Comparison of ENCODE assay signal across 20 cellular contexts in the genomic region with DNA sequence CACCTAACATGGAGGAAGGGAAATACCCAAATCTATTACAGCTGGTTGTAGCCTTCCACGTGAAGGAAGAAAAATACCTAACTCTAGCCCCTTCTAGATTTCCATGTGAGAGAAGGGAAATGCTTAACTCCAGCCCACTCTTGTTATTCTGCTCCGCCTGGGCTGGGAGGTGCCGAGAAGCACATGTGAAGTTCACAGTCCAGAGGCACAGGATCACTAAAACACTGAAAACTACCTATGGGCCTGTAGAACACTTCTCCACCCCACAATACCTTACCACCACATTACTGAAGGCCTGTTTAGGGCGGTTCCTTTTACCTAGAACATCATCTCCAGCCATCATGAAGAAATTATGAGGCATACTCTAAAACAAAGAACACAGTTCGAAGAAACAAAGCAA.
"Had no signal": no experiment of that assay in that cellular context is flagged by ENCODE, and none has a peak within 500 bp of the region (broad histone marks: within the 10 kb centered on the region; RNA-seq: fewer than 3 reads in every experiment).

No MANE protein-coding gene starts in this region.

- H3K4me1 ChIP-seq: gastrocnemius medialis, psoas muscle had no signal

- H3K36me3 ChIP-seq: gastrocnemius medialis, heart right ventricle, thoracic aorta had no signal

- H3K4me1 Mint-ChIP-seq: activated B cell treated with CpG ODN at 0.5 μM for 24 hours had no signal

- ATAC-seq: gastrocnemius medialis; heart right ventricle; natural killer cell treated with Interleukin-12 subunit alpha and Interleukin-12 subunit beta and Interleukin-15 and Interleukin-18, amount 100 ng/mL, for 72 hours; psoas muscle had no signal

- H3K27ac Mint-ChIP-seq: activated B cell treated with CpG ODN at 0.5 μM for 24 hours; activated naive CD8-positive, alpha-beta T cell treated with anti-CD3 and anti-CD28 coated beads for 36 hours; dendritic cell treated with granulocyte-macrophage colony-stimulating factor and Interleukin-4, amounts not matched to agents 40 ng/mL and 50 ng/mL, for 4 days; natural killer cell treated with Interleukin-12 subunit alpha and Interleukin-12 subunit beta and Interleukin-15 and Interleukin-18, amount 100 ng/mL, for 72 hours had no signal

- H3K27ac ChIP-seq: epithelial cell of prostate, gastrocnemius medialis, psoas muscle, thoracic aorta had no signal

- H3K4me3 Mint-ChIP-seq: activated B cell treated with CpG ODN at 0.5 μM for 24 hours; activated naive CD8-positive, alpha-beta T cell treated with anti-CD3 and anti-CD28 coated beads for 36 hours; brain; dendritic cell treated with granulocyte-macrophage colony-stimulating factor and Interleukin-4, amounts not matched to agents 40 ng/mL and 50 ng/mL, for 4 days; natural killer cell treated with Interleukin-12 subunit alpha and Interleukin-12 subunit beta and Interleukin-15 and Interleukin-18, amount 100 ng/mL, for 72 hours had no signal

- FAIRE-seq: TTC549 had no signal

- H3K27me3 ChIP-seq: gastrocnemius medialis, heart right ventricle had no signal

- H3K36me3 Mint-ChIP-seq: activated naive CD8-positive, alpha-beta T cell treated with anti-CD3 and anti-CD28 coated beads for 36 hours; brain; natural killer cell treated with Interleukin-12 subunit alpha and Interleukin-12 subunit beta and Interleukin-15 and Interleukin-18, amount 100 ng/mL, for 72 hours had no signal

- DNase-seq: activated B cell treated with CpG ODN at 0.5 μM for 24 hours; activated CD4-positive, alpha-beta T cell treated with anti-CD3 and anti-CD28 coated beads for 48 hours; activated CD8-positive, alpha-beta memory T cell treated with anti-CD3 and anti-CD28 coated beads for 24 hours; activated naive CD8-positive, alpha-beta T cell treated with anti-CD3 and anti-CD28 coated beads for 36 hours; amygdala; central memory CD4-positive, alpha-beta T cell; effector memory CD4-positive, alpha-beta T cell; gastrocnemius medialis; heart right ventricle; islet precursor cell; psoas muscle; stimulated activated CD4-positive, alpha-beta T cell treated with anti-CD3 and anti-CD28 coated beads, Interleukin-12 subunit alpha, Interleukin-12 subunit beta, amount 100 ng/mL, for 4 hours; stimulated activated CD4-positive, alpha-beta T cell treated with anti-CD3 and anti-CD28 coated beads, Interleukin-2, amount 100 ng/mL, for 24 hours; SW 1271 had no signal

- H3K9me3 ChIP-seq: gastrocnemius medialis, heart right ventricle, psoas muscle, thoracic aorta had no signal

- H3K9me3 Mint-ChIP-seq: activated B cell treated with CpG ODN at 0.5 μM for 24 hours; activated naive CD8-positive, alpha-beta T cell treated with anti-CD3 and anti-CD28 coated beads for 36 hours; dendritic cell treated with granulocyte-macrophage colony-stimulating factor and Interleukin-4, amounts not matched to agents 40 ng/mL and 50 ng/mL, for 4 days; natural killer cell treated with Interleukin-12 subunit alpha and Interleukin-12 subunit beta and Interleukin-15 and Interleukin-18, amount 100 ng/mL, for 72 hours had no signal

- H3K4me3 ChIP-seq: gastrocnemius medialis, heart right ventricle, psoas muscle, thoracic aorta had no signal
